Comparison of ENCODE assay signal across 22 cellular contexts in the genomic region with DNA sequence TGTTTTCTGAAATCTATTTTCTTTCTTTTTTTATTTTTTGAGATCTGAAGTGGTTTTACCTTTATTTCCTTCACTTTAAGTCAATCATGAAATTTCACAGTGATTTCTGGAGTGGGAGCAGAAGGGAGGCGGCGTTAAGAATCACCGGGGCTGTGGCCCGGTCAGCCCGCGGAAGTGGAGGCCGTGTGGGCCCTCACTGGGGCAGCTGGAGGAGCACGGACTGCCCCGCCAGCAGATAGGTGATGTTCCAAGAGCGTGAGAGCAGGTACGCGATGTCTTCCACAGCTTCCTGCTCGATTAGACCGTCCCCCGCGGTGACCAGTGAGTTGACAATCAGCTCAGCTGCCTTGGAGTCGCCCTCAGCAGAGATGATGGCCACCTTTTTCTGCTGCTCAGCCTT. TPM values are rescaled to one million over a fixed set of nuclear protein-coding genes. Genes with fewer than 3 reads are reported as not detected.
DNase-seq lines count a peak whose midpoint lies in the region; ATAC-seq and TF ChIP-seq lines count a peak whose summit lies in the region.
"Had no signal": no experiment of that assay in that cellular context is flagged by ENCODE, and none has a peak within 500 bp of the region (broad histone marks: within the 10 kb centered on the region; RNA-seq: fewer than 3 reads in every experiment).

No MANE protein-coding gene starts in this region.

- H3K79me1 ChIP-seq in mesenchymal stem cell (replicated peaks; ENCODE audit: low read length, poor library complexity, severe bottlenecking) (no peaks in the 10 kb centered on the region), neuronal stem cell (ENCODE audit: low read depth, low read length) (no peaks in the 10 kb centered on the region)

- no peak overlapping the region for H2BK120ac ChIP-seq in mesenchymal stem cell (ENCODE audit: low read depth, low read length)
- no peak overlapping the region for H2BK120ac ChIP-seq in neuronal stem cell (ENCODE audit: low read depth, low read length)

- H4K20me1 ChIP-seq in MM.1S (ENCODE audit: insufficient read depth, low read length), result no peaks in the 10 kb centered on the region
- H4K20me1 ChIP-seq: BLaER1 treated with 17β-estradiol and CSF1 and Interleukin-3, amounts not matched to agents 10 nM and 100 nM had no signal

- H3K9me3 ChIP-seq in MM.1S (replicated peaks; ENCODE audit: insufficient read depth, low read length) (no peaks in the 10 kb centered on the region), mesenchymal stem cell (ENCODE audit: control insufficient read depth, low read length) (no peaks in the 10 kb centered on the region), neuronal stem cell (replicated peaks in 1 of 2; ENCODE audit: control insufficient read depth in 2 of 2, insufficient read depth in 1 of 2, low read depth in 1 of 2, low read length in 2 of 2) (no peaks in the 10 kb centered on the region)
- H3K9me3 ChIP-seq in CD8-positive, alpha-beta T cell (ENCODE audit: low read length), result no peaks in the 10 kb centered on the region
- H3K9me3 ChIP-seq: A549; BE2C; BLaER1 treated with 17β-estradiol and CSF1 and Interleukin-3, amounts not matched to agents 10 nM and 100 nM had no signal

- H3K36me3 Mint-ChIP-seq in CD8-positive, alpha-beta T cell, result no peaks in the 10 kb centered on the region
- H3K36me3 Mint-ChIP-seq: CD14-positive monocyte had no signal

- 93% methylated on average over 17 of the region's 17 CpGs for WGBS in mesenchymal stem cell
- WGBS in neuronal stem cell (ENCODE audit: extremely low coverage in 2 of 2, insufficient read length in 2 of 2, insufficient replicate concordance in 1 of 2), 2 donors, result no CpG with 5 or more reads among the region's 17 CpGs

- intact Hi-C loops in CD8-positive, alpha-beta T cell (cut with DNase I, micrococcal nuclease), result no loop called here

- H3K4me1 ChIP-seq in MM.1S (ENCODE audit: low read length), result peaks cover 19% of the 10 kb centered on the region
- H3K4me1 ChIP-seq in mesenchymal stem cell (ENCODE audit: control insufficient read depth, insufficient read depth, low read depth, low read length), result no peaks in the 10 kb centered on the region
- peaks cover 0 to 1% of the 10 kb centered on the region in 2 donors for H3K4me1 ChIP-seq in neuronal stem cell (ENCODE audit: control insufficient read depth in 2 of 2, insufficient read depth in 1 of 2, low read depth in 1 of 2, low read length in 2 of 2)
- H3K4me1 ChIP-seq in CD8-positive, alpha-beta T cell (ENCODE audit: insufficient read depth, low read length), result no peaks in the 10 kb centered on the region
- H3K4me1 ChIP-seq: A549; BE2C; BLaER1 treated with 17β-estradiol and CSF1 and Interleukin-3, amounts not matched to agents 10 nM and 100 nM had no signal

- H3K14ac ChIP-seq in mesenchymal stem cell (ENCODE audit: low read length in 2 of 2) (no peak overlapping the region), neuronal stem cell (ENCODE audit: low read length) (peak overlapping the region; percentile 39)

- H4K8ac ChIP-seq in mesenchymal stem cell (ENCODE audit: low read length) (no peak overlapping the region), neuronal stem cell (ENCODE audit: low read depth, low read length) (no peak overlapping the region)

- ATAC-seq in CD8-positive, alpha-beta T cell, result no peak
- ATAC-seq: A549 had no signal

- POLR2A ChIA-PET in CD8-positive, alpha-beta T cell (lab: Charles Lee), result no interaction called here

- H3K27me3 ChIP-seq in MM.1S (replicated peaks; ENCODE audit: insufficient read depth, low read length), result no peaks in the 10 kb centered on the region
- peaks cover 0 to 2% of the 10 kb centered on the region in 2 experiments for H3K27me3 ChIP-seq in mesenchymal stem cell (ENCODE audit: control insufficient read depth in 1 of 2, insufficient read depth in 1 of 2, low read length in 2 of 2)
- peaks cover 0 to 34% (median 0%) of the 10 kb centered on the region in 3 experiments for H3K27me3 ChIP-seq in neuronal stem cell (ENCODE audit: control insufficient read depth in 3 of 3, insufficient read depth in 3 of 3, low read depth in 1 of 3, low read length in 3 of 3)
- H3K27me3 ChIP-seq in CD8-positive, alpha-beta T cell (ENCODE audit: insufficient read depth, low read length), result no peaks in the 10 kb centered on the region
- H3K27me3 ChIP-seq: BE2C; BLaER1 treated with 17β-estradiol and CSF1 and Interleukin-3, amounts not matched to agents 10 nM and 100 nM had no signal

- no peak overlapping the region for H3K4me3 Mint-ChIP-seq in CD8-positive, alpha-beta T cell
- H3K4me3 Mint-ChIP-seq: CD14-positive monocyte; CD4-positive, alpha-beta T cell had no signal

- DNase-seq in MM.1S (no peak), mesenchymal stem cell (no peak), neuronal stem cell (ENCODE audit: low spot score) (no peak), HuH-7 (ENCODE audit: low spot score) (no peak), NCI-H1105 treated with DMSO at 0.1 percent for 48 hours (lab: John Stamatoyannopoulos, UW) (no peak)
- no peak for DNase-seq in CD8-positive, alpha-beta T cell
- DNase-seq: 8988T; ACHN; AML-193; BE2C; Calu3; CD4-positive, alpha-beta T cell; COR-L47; DMS53; DMS79 treated with DMSO at 0.1 percent for 48 hours; GF-D8; GOT3; H7; HCEC 1CT had no signal

- no peak for TF ChIP-seq CTCF in MM.1S (IDR thresholded peaks at IDR 0.05; ENCODE audit: low read length)
- no peak for TF ChIP-seq CTCF in CD8-positive, alpha-beta T cell (IDR thresholded peaks at IDR 0.05)

- H2BK15ac ChIP-seq in mesenchymal stem cell (ENCODE audit: low read depth, poor library complexity, severe bottlenecking) (no peak overlapping the region), neuronal stem cell (ENCODE audit: low read length) (no peak overlapping the region)

- H3K9ac ChIP-seq in MM.1S (ENCODE audit: low read length) (no peak overlapping the region), mesenchymal stem cell (ENCODE audit: low read length) (no peak overlapping the region), neuronal stem cell (ENCODE audit: low read depth, low read length, poor library complexity) (no peak overlapping the region)
- H3K9ac ChIP-seq: BLaER1 treated with 17β-estradiol and CSF1 and Interleukin-3, amounts not matched to agents 10 nM and 100 nM had no signal

- H2BK12ac ChIP-seq in mesenchymal stem cell (ENCODE audit: low read length in 2 of 2) (peak overlapping the region in 1 of 2 experiments; percentile 44), neuronal stem cell (ENCODE audit: low read length) (no peak overlapping the region)

- no peaks in the 10 kb centered on the region for H3K4me1 Mint-ChIP-seq in CD8-positive, alpha-beta T cell (ENCODE audit: low read depth)

- 0 out of 2 replicates have a peak overlapping the region, but pooled peaks have one; percentile 3 for H3K4me2 ChIP-seq in MM.1S (ENCODE audit: low read depth, low read length)
- H3K4me2 ChIP-seq in mesenchymal stem cell (ENCODE audit: low read length, poor library complexity, severe bottlenecking), result no peak overlapping the region
- no peak overlapping the region for H3K4me2 ChIP-seq in neuronal stem cell (ENCODE audit: insufficient read depth, low read length, poor library complexity, severe bottlenecking)
- H3K4me2 ChIP-seq: A549; BLaER1 treated with 17β-estradiol and CSF1 and Interleukin-3, amounts not matched to agents 10 nM and 100 nM had no signal

- H3F3A ChIP-seq in MM.1S (ENCODE audit: insufficient read depth, low read length), result peaks cover 4% of the 10 kb centered on the region; the same call in 1 of the 2 replicates

- no peak overlapping the region for H3K27ac Mint-ChIP-seq in CD8-positive, alpha-beta T cell
- H3K27ac Mint-ChIP-seq: CD14-positive monocyte; CD4-positive, alpha-beta T cell had no signal

- H3K18ac ChIP-seq in mesenchymal stem cell (ENCODE audit: low read depth in 1 of 2, low read length in 2 of 2) (no peak overlapping the region), neuronal stem cell (ENCODE audit: low read length) (no peak overlapping the region)

- H3K4ac ChIP-seq in mesenchymal stem cell (ENCODE audit: low read depth in 1 of 2, low read length in 2 of 2), result no peak overlapping the region
- H3K4ac ChIP-seq in neuronal stem cell (ENCODE audit: low read length), result no peak overlapping the region

- H3K23ac ChIP-seq in mesenchymal stem cell (ENCODE audit: low read length in 2 of 2) (no peak overlapping the region), neuronal stem cell (ENCODE audit: low read depth, low read length, poor library complexity) (peak overlapping the region; percentile 5)

- H3K9me3 Mint-ChIP-seq in CD8-positive, alpha-beta T cell, result no peaks in the 10 kb centered on the region
- H3K9me3 Mint-ChIP-seq: CD14-positive monocyte; CD4-positive, alpha-beta T cell had no signal

- H3K4me3 ChIP-seq in MM.1S (ENCODE audit: low read length) (no peak overlapping the region), mesenchymal stem cell (ENCODE audit: insufficient read depth in 1 of 2, low read depth in 1 of 2, low read length in 2 of 2) (no peak overlapping the region), neuronal stem cell (ENCODE audit: low read length in 2 of 2) (no peak overlapping the region)
- H3K4me3 ChIP-seq in CD8-positive, alpha-beta T cell (ENCODE audit: low read depth, low read length), result no peak overlapping the region
- H3K4me3 ChIP-seq: A549; BLaER1 treated with 17β-estradiol and CSF1 and Interleukin-3, amounts not matched to agents 10 nM and 100 nM had no signal

- CTCF ChIA-PET in CD8-positive, alpha-beta T cell (lab: Charles Lee), result no interaction called here

- H2AFZ ChIP-seq in MM.1S (ENCODE audit: low read length) (no peak overlapping the region), mesenchymal stem cell (ENCODE audit: low read depth, low read length) (no peak overlapping the region), neuronal stem cell (ENCODE audit: low read length) (no peak overlapping the region)

- peaks cover 8% of the 10 kb centered on the region for H3K27me3 Mint-ChIP-seq in CD8-positive, alpha-beta T cell (ENCODE audit: low read depth)
- H3K27me3 Mint-ChIP-seq: CD4-positive, alpha-beta T cell had no signal

- peak overlapping the region; percentile 11 for H4K91ac ChIP-seq in mesenchymal stem cell (ENCODE audit: low read length)
- H4K91ac ChIP-seq in neuronal stem cell (ENCODE audit: low read depth, low read length, poor library complexity), result no peak overlapping the region

- H3K36me3 ChIP-seq in MM.1S (replicated peaks; ENCODE audit: insufficient read depth, low read length) (no peaks in the 10 kb centered on the region), mesenchymal stem cell (ENCODE audit: control insufficient read depth in 1 of 2, insufficient read depth in 2 of 2, low read depth in 1 of 2, low read length in 2 of 2) (no peaks in the 10 kb centered on the region), neuronal stem cell (replicated peaks in 1 of 2; ENCODE audit: control insufficient read depth in 2 of 2, insufficient read depth in 2 of 2, low read length in 2 of 2) (no peaks in the 10 kb centered on the region)
- H3K36me3 ChIP-seq in CD8-positive, alpha-beta T cell (ENCODE audit: insufficient read depth, low read length), result no peaks in the 10 kb centered on the region
- H3K36me3 ChIP-seq: BE2C; BLaER1 treated with 17β-estradiol and CSF1 and Interleukin-3, amounts not matched to agents 10 nM and 100 nM had no signal

- H2BK5ac ChIP-seq in mesenchymal stem cell (ENCODE audit: low read depth, low read length, poor library complexity, severe bottlenecking), result no peak overlapping the region
- H2BK5ac ChIP-seq in neuronal stem cell (ENCODE audit: low read length), result no peak overlapping the region

- H2AK5ac ChIP-seq in mesenchymal stem cell (ENCODE audit: low read length, severe bottlenecking) (no peak overlapping the region), neuronal stem cell (ENCODE audit: low read depth, low read length) (no peak overlapping the region)

- no peak overlapping the region for H3K27ac ChIP-seq in MM.1S (ENCODE audit: low read length)
- no peak overlapping the region for H3K27ac ChIP-seq in mesenchymal stem cell (ENCODE audit: low read length, poor library complexity, severe bottlenecking)
- H3K27ac ChIP-seq in neuronal stem cell (replicated peaks; ENCODE audit: low read length), result no peak overlapping the region
- H3K27ac ChIP-seq in CD8-positive, alpha-beta T cell (ENCODE audit: low read depth, low read length), result no peak overlapping the region
- H3K27ac ChIP-seq: A549; BLaER1 treated with 17β-estradiol and CSF1 and Interleukin-3, amounts not matched to agents 10 nM and 100 nM had no signal

- H3K79me2 ChIP-seq in MM.1S (ENCODE audit: low read length), result no peaks in the 10 kb centered on the region

- no peaks in the 10 kb centered on the region for H3K9me2 ChIP-seq in MM.1S (replicated peaks; ENCODE audit: insufficient read depth, low read length)

RNA-seq across cellular contexts. Expression of a gene that starts 10.6 kb away (rescaled TPM):
- 20.5 TPM for polyA plus RNA-seq in mesenchymal stem cell (2013, experiment 1 of 2)
- polyA plus RNA-seq in mesenchymal stem cell (2013, experiment 2 of 2), result 20.5 TPM
- polyA plus RNA-seq in neuronal stem cell (2013, experiment 1 of 2), result 29.3 TPM
- 30.6 TPM for polyA plus RNA-seq in neuronal stem cell (2013, experiment 2 of 2)
- 10 to 100 TPM; 96.1 to 98.3 TPM for total RNA-seq in CD8-positive, alpha-beta T cell
